18 cellular contexts compared by ENCODE assay signal in genomic region chr5:72383280-72384205, GRCh38.
A peak's percentile ranks its signal among the peaks of the same experiment; 100 is the strongest.
DNase-seq lines count a peak whose midpoint lies in the region; ATAC-seq and TF ChIP-seq lines count a peak whose summit lies in the region.
"Had no signal": no experiment of that assay in that cellular context is flagged by ENCODE, and none has a peak within 500 bp of the region (broad histone marks: within the 10 kb centered on the region; RNA-seq: fewer than 3 reads in every experiment).

No MANE protein-coding gene starts in this region.

- H3K9me3 ChIP-seq in esophagus muscularis mucosa, result no peaks in the 10 kb centered on the region
- H3K9me3 ChIP-seq: SJCRH30 had no signal

- WGBS in esophagus muscularis mucosa, result 68% methylated on average over 9 of the region's 9 CpGs

- H3K4me3 ChIP-seq in esophagus muscularis mucosa, result no peak overlapping the region
- H3K4me3 ChIP-seq: SJCRH30 had no signal

- no peak overlapping the region for H3K27ac Mint-ChIP-seq in stimulated activated effector memory CD8-positive, alpha-beta T cell treated with anti-CD3 and anti-CD28 coated beads, Interleukin-12 subunit alpha, Interleukin-12 subunit beta, amount 100 ng/mL, for 72 hours
- H3K27ac Mint-ChIP-seq: memory B cell had no signal

- no peaks in the 10 kb centered on the region for H3K9me3 Mint-ChIP-seq in stimulated activated effector memory CD8-positive, alpha-beta T cell treated with anti-CD3 and anti-CD28 coated beads, Interleukin-12 subunit alpha, Interleukin-12 subunit beta, amount 100 ng/mL, for 72 hours
- H3K9me3 Mint-ChIP-seq: memory B cell had no signal

- H3K4me3 Mint-ChIP-seq in stimulated activated effector memory CD8-positive, alpha-beta T cell treated with anti-CD3 and anti-CD28 coated beads, Interleukin-12 subunit alpha, Interleukin-12 subunit beta, amount 100 ng/mL, for 72 hours, result no peak overlapping the region
- H3K4me3 Mint-ChIP-seq: CD4-positive, alpha-beta memory T cell; memory B cell had no signal

- intact Hi-C loops in esophagus muscularis mucosa (cut with DNase I) (no loop called here), sciatic nerve (cut with DNase I) (no loop called here)

- TF ChIP-seq CTCF in esophagus muscularis mucosa (IDR thresholded peaks at IDR 0.05), result no peak

- no peaks in the 10 kb centered on the region for H3K27me3 ChIP-seq in esophagus muscularis mucosa
- H3K27me3 ChIP-seq: SJCRH30 had no signal

- H3K4me1 Mint-ChIP-seq in stimulated activated effector memory CD8-positive, alpha-beta T cell treated with anti-CD3 and anti-CD28 coated beads, Interleukin-12 subunit alpha, Interleukin-12 subunit beta, amount 100 ng/mL, for 72 hours, result no peaks in the 10 kb centered on the region
- H3K4me1 Mint-ChIP-seq: CD4-positive, alpha-beta memory T cell had no signal

- peaks cover 30 to 69% (median 59%) of the 10 kb centered on the region in 4 donors for H3K4me1 ChIP-seq in esophagus muscularis mucosa

- DNase-seq in GM03348 (ENCODE audit: low spot score) (peak; percentile 51), NCI-H82 (lab: John Stamatoyannopoulos, UW) (peak; percentile 68), esophagus muscularis mucosa (ENCODE audit: extremely low spot score) (no peak), sciatic nerve (ENCODE audit: low spot score) (no peak)
- DNase-seq in stimulated activated effector memory CD8-positive, alpha-beta T cell treated with anti-CD3 and anti-CD28 coated beads, Interleukin-12 subunit alpha, Interleukin-12 subunit beta, amount 100 ng/mL, for 72 hours (ENCODE audit: low spot score in 2 of 2), result no peak
- no peak for DNase-seq in activated CD4-positive, CD25-positive, alpha-beta regulatory T cell (lab: John Stamatoyannopoulos, UW)
- DNase-seq: activated CD8-positive, alpha-beta memory T cell treated with anti-CD3 and anti-CD28 coated beads, Interleukin-2, amount 50 U/mL, for 48 hours; CD4-positive, alpha-beta memory T cell; effector CD8-positive, alpha-beta T cell; hypothalamus; posterior cingulate gyrus; SJCRH30; stimulated activated CD4-positive, alpha-beta T cell treated with anti-CD3 and anti-CD28 coated beads, Interleukin-2, amount 100 ng/mL, for 48 hours; stimulated activated naive CD8-positive, alpha-beta T cell treated with anti-CD3 and anti-CD28 coated beads, Interleukin-15, Interleukin-2, amounts not matched to agents 100 U/mL and 50 U/mL, for 24 hours; WERI-Rb-1 had no signal

- ATAC-seq in sciatic nerve (peak; percentile 35), HG03354 (IDR thresholded peaks at IDR 0.05; ENCODE audit: poor library complexity, severe bottlenecking, unreplicated experiment) (no peak), GM18520 (IDR thresholded peaks at IDR 0.05; ENCODE audit: unreplicated experiment) (no peak)
- no peak for ATAC-seq in stimulated activated effector memory CD8-positive, alpha-beta T cell treated with anti-CD3 and anti-CD28 coated beads, Interleukin-12 subunit alpha, Interleukin-12 subunit beta, amount 100 ng/mL, for 72 hours
- ATAC-seq: stimulated activated naive CD8-positive, alpha-beta T cell treated with anti-CD3 and anti-CD28 coated beads, Interleukin-15, Interleukin-2, amounts not matched to agents 100 U/mL and 50 U/mL, for 24 hours had no signal

- H3K36me3 Mint-ChIP-seq in stimulated activated effector memory CD8-positive, alpha-beta T cell treated with anti-CD3 and anti-CD28 coated beads, Interleukin-12 subunit alpha, Interleukin-12 subunit beta, amount 100 ng/mL, for 72 hours, result no peaks in the 10 kb centered on the region
- H3K36me3 Mint-ChIP-seq: CD4-positive, alpha-beta memory T cell; memory B cell had no signal

- TF ChIP-seq POLR2A in esophagus muscularis mucosa (IDR thresholded peaks at IDR 0.05; ENCODE audit: low read depth), result no peak

- peak overlapping the region; percentile 59 to 70 (median 66) for H3K27ac ChIP-seq in esophagus muscularis mucosa (replicated peaks in 1 of 4)
- H3K27ac ChIP-seq: SJCRH30, WERI-Rb-1 had no signal

- no peaks in the 10 kb centered on the region for H3K36me3 ChIP-seq in esophagus muscularis mucosa
- H3K36me3 ChIP-seq: SJCRH30, WERI-Rb-1 had no signal

- TF ChIP-seq EP300 in esophagus muscularis mucosa (IDR thresholded peaks at IDR 0.05), result no peak

Comparison
In these comparisons a context has a peak if more than half of its experiments do, and no peak if none do; other contexts are left out.
1. DNase-seq: peak in GM03348 (single experiment) and NCI-H82 (single experiment); none in esophagus muscularis mucosa (single experiment), sciatic nerve (single experiment), stimulated activated effector memory CD8-positive, alpha-beta T cell treated with anti-CD3 and anti-CD28 coated beads, Interleukin-12 subunit alpha, Interleukin-12 subunit beta, amount 100 ng/mL, for 72 hours (0 of 2) and activated CD4-positive, CD25-positive, alpha-beta regulatory T cell (0 of 4).